In genomic region chr5:177363565-177363964, GRCh38 we compare ENCODE assay signal across 11 cellular contexts. TPM values are rescaled to one million over a fixed set of nuclear protein-coding genes. Genes with fewer than 3 reads are reported as not detected.
A peak's percentile ranks its signal among the peaks of the same experiment; 100 is the strongest.
DNase-seq lines count a peak whose midpoint lies in the region; ATAC-seq, FAIRE-seq and TF ChIP-seq lines count a peak whose summit lies in the region.
"Had no signal": no experiment of that assay in that cellular context is flagged by ENCODE, and none has a peak within 500 bp of the region (broad histone marks: within the 10 kb centered on the region; RNA-seq: fewer than 3 reads in every experiment).

No MANE protein-coding gene starts in this region.

- H3K27ac Mint-ChIP-seq in chondrocyte (ENCODE audit: unreplicated experiment): no peak overlapping the region
- H3K27ac Mint-ChIP-seq in naive thymus-derived CD8-positive, alpha-beta T cell: peak overlapping the region in 5 of 10 donors; percentile 33 to 92 (median 85)

- H3K9me3 ChIP-seq in AG04450 (ENCODE audit: control insufficient read depth, insufficient read depth, low read length) (peaks cover 4% of the 10 kb centered on the region; the same call in 1 of the 2 replicates), HUES48 (ENCODE audit: control insufficient read depth, insufficient read depth, low read length) (no peaks in the 10 kb centered on the region)

- H3K36me3 ChIP-seq in HUES48 (ENCODE audit: control insufficient read depth, insufficient read depth, low read length): no peaks in the 10 kb centered on the region

- CTCF ChIA-PET in AG04450 (lab: Charles Lee): interaction anchor here (1.1 kb wide), 1 partner anchor 26 kb away, joined by 3 read pairs; no protein-coding TSS in a partner anchor

- no peak overlapping the region for H3K9ac ChIP-seq in HUES48 (ENCODE audit: low read depth, low read length)

- no peaks in the 10 kb centered on the region for H3K36me3 Mint-ChIP-seq in chondrocyte (ENCODE audit: low read depth)
- peaks cover 0 to 39% (median 0%) of the 10 kb centered on the region in 3 donors for H3K36me3 Mint-ChIP-seq in naive thymus-derived CD8-positive, alpha-beta T cell

- ATAC-seq in naive thymus-derived CD8-positive, alpha-beta T cell: no peak
- no peak for ATAC-seq in GM21390 (IDR thresholded peaks at IDR 0.05; ENCODE audit: unreplicated experiment)

- TF ChIP-seq CTCF in AG04450 (IDR thresholded peaks at IDR 0.05; ENCODE audit: low read depth, low read length): no peak
- TF ChIP-seq CTCF in chondrocyte (IDR thresholded peaks at IDR 0.05): no peak

- DNase-seq in AG04450 (ENCODE audit: low read depth, low spot score): no peak
- DNase-seq in chondrocyte (ENCODE audit: low spot score): no peak
- DNase-seq in naive thymus-derived CD8-positive, alpha-beta T cell: no peak
- no peak for DNase-seq in SHP77 treated with DMSO at 0.1 percent for 48 hours (lab: John Stamatoyannopoulos, UW)
- no peak for DNase-seq in T-helper 1 cell
- DNase-seq in GM19239 (ENCODE audit: insufficient read length, low spot score): no peak
- DNase-seq: NCI-H187 treated with DMSO at 0.1 percent for 48 hours had no signal

- H3K9me3 Mint-ChIP-seq in chondrocyte (ENCODE audit: low read depth): no peaks in the 10 kb centered on the region
- H3K9me3 Mint-ChIP-seq in naive thymus-derived CD8-positive, alpha-beta T cell: no peaks in the 10 kb centered on the region

- FAIRE-seq in GM19239 (lab: Jason Lieb, UNC): no peak
- FAIRE-seq: G401.6 had no signal

- H3K27me3 ChIP-seq in AG04450 (ENCODE audit: control insufficient read depth, insufficient read depth, low read length): peaks cover 13% of the 10 kb centered on the region
- H3K27me3 ChIP-seq in HUES48 (ENCODE audit: control insufficient read depth, insufficient read depth, low read length): peaks cover 15% of the 10 kb centered on the region

- H3K27ac ChIP-seq in AG04450 (ENCODE audit: low read depth, low read length): no peak overlapping the region
- no peak overlapping the region for H3K27ac ChIP-seq in HUES48 (ENCODE audit: low read depth, low read length)

- H3K4me3 Mint-ChIP-seq in chondrocyte (ENCODE audit: unreplicated experiment): peak overlapping the region; percentile 60
- peak overlapping the region; percentile 39 to 93 (median 84) for H3K4me3 Mint-ChIP-seq in naive thymus-derived CD8-positive, alpha-beta T cell

- POLR2A ChIA-PET in AG04450 (lab: Yijun Ruan, JAX): no interaction called here
- POLR2A ChIA-PET in naive thymus-derived CD8-positive, alpha-beta T cell (lab: Charles Lee): interaction anchor here (1.0 to 13.2 kb wide), 2 partner anchors 7 to 39 kb away, joined by 3 to 247 read pairs; partner anchors contain the start of genes LMAN2 and RGS14

- H3K27me3 Mint-ChIP-seq in chondrocyte (ENCODE audit: low read depth): peaks cover 1% of the 10 kb centered on the region
- no peaks in the 10 kb centered on the region for H3K27me3 Mint-ChIP-seq in naive thymus-derived CD8-positive, alpha-beta T cell

- H3K4me1 Mint-ChIP-seq in chondrocyte (ENCODE audit: low read depth): peaks cover 13% of the 10 kb centered on the region
- peaks cover 41 to 78% (median 74%) of the 10 kb centered on the region in 4 donors for H3K4me1 Mint-ChIP-seq in naive thymus-derived CD8-positive, alpha-beta T cell

- H3K4me3 ChIP-seq in AG04450 (ENCODE audit: low read depth, low read length) (peak overlapping the region; percentile 36), HUES48 (ENCODE audit: low read depth, low read length) (peak overlapping the region; percentile 76)

- peaks cover 17% of the 10 kb centered on the region for H3K4me1 ChIP-seq in HUES48 (ENCODE audit: control insufficient read depth, insufficient read depth, low read length)

RNA-seq across cellular contexts. Expression of gene RGS14, which starts 5.8 kb away (rescaled TPM):
- 2.6 and 4.4 TPM in 2 replicates for polyA plus RNA-seq in AG04450 (2011; rRNA removed)
- 1.4 and 4.7 TPM in 2 replicates for polyA minus RNA-seq in AG04450 (2011; rRNA and poly(A)+ RNA removed)
- 6.8 to 11.6 TPM (median 10.1 TPM) in 3 replicates for total RNA-seq in chondrocyte
- 100 to 1,000 TPM; 117 to 122 TPM for total RNA-seq in naive thymus-derived CD8-positive, alpha-beta T cell
- 10 to 100 TPM; 40.9 to 89.3 (median 45.9) TPM for polyA plus RNA-seq in naive thymus-derived CD8-positive, alpha-beta T cell

RNA-seq across cellular contexts. Expression of gene LMAN2, which starts 12.1 kb away (rescaled TPM):
- polyA plus RNA-seq in AG04450 (2011; rRNA removed): 150 and 212 TPM in 2 replicates
- 183 and 249 TPM in 2 replicates for polyA minus RNA-seq in AG04450 (2011; rRNA and poly(A)+ RNA removed)
- total RNA-seq in chondrocyte: 76.6 to 128 TPM (median 83.4 TPM) in 3 replicates
- total RNA-seq in naive thymus-derived CD8-positive, alpha-beta T cell: 10 to 100 TPM; 77.1 to 89.0 TPM
- 100 to 1,000 TPM; 212 to 243 (median 242) TPM for polyA plus RNA-seq in naive thymus-derived CD8-positive, alpha-beta T cell

RNA-seq across cellular contexts. Expression of gene SLC34A1, which starts 20.7 kb away (rescaled TPM):
- polyA plus RNA-seq in AG04450 (2011; rRNA removed): not detected in 2 replicates
- polyA minus RNA-seq in AG04450 (2011; rRNA and poly(A)+ RNA removed): not detected in 2 replicates
- total RNA-seq in chondrocyte: not detected in 3 replicates
- total RNA-seq in naive thymus-derived CD8-positive, alpha-beta T cell: under 1 TPM; 0.16 to 0.25 TPM
- polyA plus RNA-seq in naive thymus-derived CD8-positive, alpha-beta T cell: not detected
- total RNA-seq: activated CD8-positive, alpha-beta memory T cell treated with anti-CD3 and anti-CD28 coated beads for 36 hours had no signal

RNA-seq across cellular contexts. Expression of gene PFN3, which starts 36.9 kb away (rescaled TPM):
- polyA plus RNA-seq in AG04450 (2011; rRNA removed): not detected in 2 replicates
- polyA minus RNA-seq in AG04450 (2011; rRNA and poly(A)+ RNA removed): not detected in 2 replicates
- not detected in 3 replicates for total RNA-seq in chondrocyte
- total RNA-seq in naive thymus-derived CD8-positive, alpha-beta T cell: not detected
- polyA plus RNA-seq in naive thymus-derived CD8-positive, alpha-beta T cell: not detected
- total RNA-seq: activated CD8-positive, alpha-beta memory T cell treated with anti-CD3 and anti-CD28 coated beads for 36 hours had no signal

RNA-seq across cellular contexts. Expression of gene F12, which starts 45.8 kb away (rescaled TPM):
- polyA plus RNA-seq in AG04450 (2011; rRNA removed): 0.35 and 0.48 TPM in 2 replicates
- 0.55 TPM in 1 of 2 replicates, not detected in the other for polyA minus RNA-seq in AG04450 (2011; rRNA and poly(A)+ RNA removed)
- 0.99 to 2.1 TPM (median 1.8 TPM) in 3 replicates for total RNA-seq in chondrocyte
- not detected for total RNA-seq in naive thymus-derived CD8-positive, alpha-beta T cell
- under 1 TPM; 0.21 to 0.26 (median 0.25) TPM for polyA plus RNA-seq in naive thymus-derived CD8-positive, alpha-beta T cell
